Comparison of ENCODE assay signal across 11 cellular contexts in genomic region chr3:128416578-128417150, GRCh38. TPM values are rescaled to one million over a fixed set of nuclear protein-coding genes. Genes with fewer than 3 reads are reported as not detected.
DNase-seq lines count a peak whose midpoint lies in the region; ATAC-seq and TF ChIP-seq lines count a peak whose summit lies in the region.
"Had no signal": no experiment of that assay in that cellular context is flagged by ENCODE, and none has a peak within 500 bp of the region (broad histone marks: within the 10 kb centered on the region; RNA-seq: fewer than 3 reads in every experiment).

No MANE protein-coding gene starts in this region.

- H3K27me3 ChIP-seq in neuronal stem cell (ENCODE audit: control insufficient read depth in 3 of 3, insufficient read depth in 3 of 3, low read depth in 1 of 3, low read length in 3 of 3) = no peaks in the 10 kb centered on the region
- H3K27me3 ChIP-seq: Peyer's patch had no signal

- TF ChIP-seq CTCF in cardiac fibroblast (IDR thresholded peaks at IDR 0.05; ENCODE audit: low read depth, low read length) = no peak

- H4K8ac ChIP-seq in neuronal stem cell (ENCODE audit: low read depth, low read length) = no peak overlapping the region

- H2BK5ac ChIP-seq in neuronal stem cell (ENCODE audit: low read length) = peak overlapping the region; percentile 70

- H3K4me2 ChIP-seq in neuronal stem cell (ENCODE audit: insufficient read depth, low read length, poor library complexity, severe bottlenecking) = no peak overlapping the region
- H3K4me2 ChIP-seq: KMS-11 had no signal

- H3K14ac ChIP-seq in neuronal stem cell (ENCODE audit: low read length) = peak overlapping the region; percentile 77

- DNase-seq in GM04504 (ENCODE audit: low read depth) = peak; percentile 76
- DNase-seq in NOMO-1 (lab: John Stamatoyannopoulos, UW; ENCODE audit: unreplicated experiment in 2 of 2) = peak; percentile 77 to 89
- DNase-seq in cardiac fibroblast (ENCODE audit: low read depth in 2 of 2) = peak; percentile 44 to 73
- DNase-seq in neuronal stem cell (ENCODE audit: low spot score) = no peak
- no peak for DNase-seq in occipital lobe (lab: John Stamatoyannopoulos, UW)
- DNase-seq in NCI-H524 treated with DMSO at 0.1 percent for 48 hours (lab: John Stamatoyannopoulos, UW) = no peak
- no peak for DNase-seq in activated CD8-positive, alpha-beta memory T cell treated with anti-CD3 and anti-CD28 coated beads, Interleukin-2, amount 50 U/mL, for 4 hours
- DNase-seq: effector CD8-positive, alpha-beta T cell; Peyer's patch had no signal

- no peak overlapping the region for H3K4me3 ChIP-seq in cardiac fibroblast (replicated peaks in 1 of 2; ENCODE audit: low read depth in 2 of 2, low read length in 2 of 2)
- H3K4me3 ChIP-seq in neuronal stem cell (ENCODE audit: low read length in 2 of 2) = no peak overlapping the region
- H3K4me3 ChIP-seq: Peyer's patch had no signal

- no peak overlapping the region for H3K4ac ChIP-seq in neuronal stem cell (ENCODE audit: low read length)

- peak overlapping the region; percentile 81 for H2AK5ac ChIP-seq in neuronal stem cell (ENCODE audit: low read depth, low read length)

- no peak for ATAC-seq in HG02981 (IDR thresholded peaks at IDR 0.05; ENCODE audit: unreplicated experiment)

- no peak overlapping the region for H3K9ac ChIP-seq in neuronal stem cell (ENCODE audit: low read depth, low read length, poor library complexity)
- H3K9ac ChIP-seq: KMS-11 had no signal

- H3K79me1 ChIP-seq in neuronal stem cell (ENCODE audit: low read depth, low read length) = peaks cover 1% of the 10 kb centered on the region

- H3K27ac ChIP-seq in neuronal stem cell (replicated peaks; ENCODE audit: low read length) = no peak overlapping the region
- H3K27ac ChIP-seq: KMS-11 had no signal

- H4K91ac ChIP-seq in neuronal stem cell (ENCODE audit: low read depth, low read length, poor library complexity) = no peak overlapping the region

- no peaks in the 10 kb centered on the region for H3K36me3 ChIP-seq in neuronal stem cell (replicated peaks in 1 of 2; ENCODE audit: control insufficient read depth in 2 of 2, insufficient read depth in 2 of 2, low read length in 2 of 2)
- H3K36me3 ChIP-seq: Peyer's patch had no signal

- peak overlapping the region; percentile 90 for H3K23ac ChIP-seq in neuronal stem cell (ENCODE audit: low read depth, low read length, poor library complexity)

- H3K18ac ChIP-seq in neuronal stem cell (ENCODE audit: low read length) = peak overlapping the region; percentile 61

- peaks cover 3 to 8% of the 10 kb centered on the region in 2 donors for H3K9me3 ChIP-seq in neuronal stem cell (replicated peaks in 1 of 2; ENCODE audit: control insufficient read depth in 2 of 2, insufficient read depth in 1 of 2, low read depth in 1 of 2, low read length in 2 of 2)
- H3K9me3 ChIP-seq: Peyer's patch had no signal

- no CpG with 5 or more reads among the region's 9 CpGs for WGBS in neuronal stem cell (ENCODE audit: extremely low coverage in 2 of 2, insufficient read length in 2 of 2, insufficient replicate concordance in 1 of 2), 2 donors

- no peak overlapping the region for H2AFZ ChIP-seq in neuronal stem cell (ENCODE audit: low read length)

- no peak overlapping the region for H2BK12ac ChIP-seq in neuronal stem cell (ENCODE audit: low read length)

- peaks cover 2 to 21% of the 10 kb centered on the region in 2 donors for H3K4me1 ChIP-seq in neuronal stem cell (ENCODE audit: control insufficient read depth in 2 of 2, insufficient read depth in 1 of 2, low read depth in 1 of 2, low read length in 2 of 2)
- H3K4me1 ChIP-seq: Peyer's patch had no signal

- no peak overlapping the region for H2BK120ac ChIP-seq in neuronal stem cell (ENCODE audit: low read depth, low read length)

- H2BK15ac ChIP-seq in neuronal stem cell (ENCODE audit: low read length) = peak overlapping the region; percentile 34

RNA-seq across cellular contexts. Expression of gene DNAJB8, which starts 50.0 kb away (rescaled TPM):
- not detected for polyA plus RNA-seq in neuronal stem cell (2013, experiment 1 of 2)
- not detected for polyA plus RNA-seq in neuronal stem cell (2013, experiment 2 of 2)
- not detected for total RNA-seq in occipital lobe
- total RNA-seq: Peyer's patch had no signal

Comparison
In these comparisons a context has a peak if more than half of its experiments do, and no peak if none do; other contexts are left out.
1. DNase-seq: peak in GM04504 (single experiment), NOMO-1 (2 of 2) and cardiac fibroblast (2 of 2); none in neuronal stem cell (single experiment), occipital lobe (single experiment), NCI-H524 treated with DMSO at 0.1 percent for 48 hours (single experiment) and activated CD8-positive, alpha-beta memory T cell treated with anti-CD3 and anti-CD28 coated beads, Interleukin-2, amount 50 U/mL, for 4 hours (single experiment).